In genomic region chr5:109873687-109874086, GRCh38 we compare ENCODE assay signal across 28 cellular contexts.
DNase-seq lines count a peak whose midpoint lies in the region; ATAC-seq and TF ChIP-seq lines count a peak whose summit lies in the region.
"Had no signal": no experiment of that assay in that cellular context is flagged by ENCODE, and none has a peak within 500 bp of the region (broad histone marks: within the 10 kb centered on the region; RNA-seq: fewer than 3 reads in every experiment).

No MANE protein-coding gene starts in this region.

- H3K4me3 Mint-ChIP-seq in T-helper 17 cell = no peak overlapping the region
- H3K4me3 Mint-ChIP-seq in MCF 10A (ENCODE audit: unreplicated experiment) = no peak overlapping the region
- H3K4me3 Mint-ChIP-seq: CD14-positive monocyte, HFFc6 had no signal

- H3K4me3 ChIP-seq in lower lobe of right lung (no peak overlapping the region), thyroid gland (replicated peaks in 1 of 3) (no peak overlapping the region)
- H3K4me3 ChIP-seq: GM12878, HAP-1, PC-9, SJSA1 had no signal

- ATAC-seq in T-helper 17 cell (no peak), lower lobe of right lung (peak; percentile 90 to 97)
- ATAC-seq: GM12878, HepG2 had no signal

- no TSS peak for BruUV-seq in MCF 10A (replicated peaks; lab: Mats Ljungman, UMichigan)

- intact Hi-C loops in lower lobe of right lung (cut with DNase I) (no loop called here), thyroid gland (cut with DNase I) (no loop called here), MCF 10A (cut with micrococcal nuclease) (no loop called here)

- DNase-seq in DMS53 (lab: John Stamatoyannopoulos, UW) = peak; percentile 42
- no peak for DNase-seq in DMS53 treated with DMSO at 0.1 percent for 48 hours (lab: John Stamatoyannopoulos, UW; ENCODE audit: unreplicated experiment)
- DNase-seq in T-helper 17 cell = no peak
- DNase-seq in lower lobe of right lung = peak; percentile 60
- DNase-seq in thyroid gland = peak; percentile 33 to 50
- DNase-seq in MCF 10A (ENCODE audit: unreplicated experiment) = no peak
- DNase-seq in mucosa of gallbladder (ENCODE audit: low spot score) = no peak
- no peak for DNase-seq in RPMI8226
- DNase-seq: BE2C, DMS79, EL, GDM1, GOT3, HFFc6, Karpas-422, NCI-H1092 treated with DMSO at 0.1 percent for 48 hours, NCI-H1436, NCI-H187, NCI-H2227 treated with DMSO at 0.1 percent for 48 hours, NCI-H526 treated with DMSO at 0.1 percent for 48 hours, PC-9, Right ventricle myocardium superior had no signal

- H3K9me3 ChIP-seq in T-helper 17 cell (ENCODE audit: control insufficient read depth, low read length, poor library complexity, severe bottlenecking) = no peaks in the 10 kb centered on the region
- H3K9me3 ChIP-seq in lower lobe of right lung = no peaks in the 10 kb centered on the region
- H3K9me3 ChIP-seq in thyroid gland = no peaks in the 10 kb centered on the region
- H3K9me3 ChIP-seq: BE2C, HAP-1, SJSA1 had no signal

- H3K27ac ChIP-seq in lower lobe of right lung (peak overlapping the region; percentile 12), thyroid gland (no peak overlapping the region)
- H3K27ac ChIP-seq: 22Rv1, PC-9, SJSA1 had no signal

- TF ChIP-seq POLR2A in thyroid gland (IDR thresholded peaks at IDR 0.05) = no peak

- H3K27me3 ChIP-seq in lower lobe of right lung (ENCODE audit: low read depth) = no peaks in the 10 kb centered on the region
- no peaks in the 10 kb centered on the region for H3K27me3 ChIP-seq in thyroid gland
- H3K27me3 ChIP-seq: BE2C, SJSA1 had no signal

- WGBS in thyroid gland, 2 donors = 40 to 55% methylated on average over 4 of the region's 4 CpGs

- H3K36me3 ChIP-seq in lower lobe of right lung (no peaks in the 10 kb centered on the region), thyroid gland (no peaks in the 10 kb centered on the region)
- H3K36me3 ChIP-seq: BE2C, HAP-1 had no signal

- CTCF ChIA-PET in MCF 10A (lab: Yijun Ruan, JAX) = no interaction called here

- POLR2A ChIA-PET in MCF 10A (lab: Yijun Ruan, JAX) = no interaction called here

- H3K4me1 ChIP-seq in lower lobe of right lung (no peaks in the 10 kb centered on the region), thyroid gland (no peaks in the 10 kb centered on the region)
- H3K4me1 ChIP-seq: BE2C, HAP-1, SJSA1 had no signal

- H3K36me3 Mint-ChIP-seq in T-helper 17 cell (ENCODE audit: low read depth) (peaks cover 2% of the 10 kb centered on the region), MCF 10A (ENCODE audit: insufficient read depth, unreplicated experiment) (peaks cover 7% of the 10 kb centered on the region)

- peaks cover 9% of the 10 kb centered on the region for H3K4me1 Mint-ChIP-seq in T-helper 17 cell
- peaks cover 19% of the 10 kb centered on the region for H3K4me1 Mint-ChIP-seq in MCF 10A (ENCODE audit: insufficient read depth, unreplicated experiment)
- H3K4me1 Mint-ChIP-seq: CD14-positive monocyte had no signal

- H3K27me3 Mint-ChIP-seq in T-helper 17 cell (no peaks in the 10 kb centered on the region), MCF 10A (ENCODE audit: insufficient read depth, unreplicated experiment) (no peaks in the 10 kb centered on the region)

- no peak for TF ChIP-seq CTCF in lower lobe of right lung (IDR thresholded peaks at IDR 0.05)
- TF ChIP-seq CTCF in thyroid gland (IDR thresholded peaks at IDR 0.05) = no peak
- no peak for TF ChIP-seq CTCF in MCF 10A (IDR thresholded peaks at IDR 0.05; ENCODE audit: unreplicated experiment)

- no peaks in the 10 kb centered on the region for H3K9me3 Mint-ChIP-seq in MCF 10A (ENCODE audit: unreplicated experiment)
- H3K9me3 Mint-ChIP-seq: HFFc6 had no signal

- H3K27ac Mint-ChIP-seq in T-helper 17 cell (peak overlapping the region; percentile 27), MCF 10A (ENCODE audit: low read depth, unreplicated experiment) (no peak overlapping the region)
- H3K27ac Mint-ChIP-seq: CD14-positive monocyte, HFFc6 had no signal

Comparison
In these comparisons a context has a peak if more than half of its experiments do, and no peak if none do; other contexts are left out.
1. DNase-seq: peak in DMS53 (single experiment), lower lobe of right lung (single experiment) and thyroid gland (2 of 2); none in DMS53 treated with DMSO at 0.1 percent for 48 hours (single experiment), T-helper 17 cell (0 of 3), MCF 10A (single experiment), mucosa of gallbladder (single experiment) and RPMI8226 (single experiment).